Comparison of ENCODE assay signal across 8 cellular contexts in the genomic region with DNA sequence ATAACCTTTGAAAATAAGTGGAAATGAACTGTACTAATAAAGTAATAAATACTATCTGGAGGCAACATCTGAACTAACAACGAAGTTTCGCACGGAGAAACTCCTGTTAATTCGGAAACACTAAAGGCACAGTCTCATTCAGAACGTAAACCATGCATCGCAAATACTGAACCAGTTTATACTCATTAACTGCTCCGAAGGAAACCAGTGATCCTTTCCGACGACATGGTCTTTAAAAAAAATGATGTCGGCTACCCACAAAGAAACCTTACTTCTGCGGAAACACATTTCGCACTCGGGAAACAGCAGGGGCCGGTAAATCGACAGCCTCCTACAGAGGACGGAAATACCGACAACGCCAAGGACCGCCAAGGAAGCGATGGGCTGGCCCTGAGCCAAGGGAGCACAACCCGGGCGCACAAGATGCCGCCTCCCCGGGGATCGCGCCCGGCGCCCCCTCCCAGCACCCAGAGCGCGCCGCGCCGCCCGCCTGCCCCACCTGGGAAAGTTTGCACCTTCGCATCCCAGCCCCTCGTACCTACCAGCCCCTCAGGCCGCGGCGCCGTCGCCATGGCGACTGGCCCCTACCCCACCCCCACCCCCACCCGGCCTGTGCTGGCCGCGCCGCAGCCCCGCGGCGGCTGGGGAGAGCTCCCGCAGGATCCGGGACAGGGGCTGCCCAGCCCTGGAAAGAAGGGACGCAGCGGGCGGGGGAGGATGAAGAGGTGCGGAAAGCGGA. TPM values are rescaled to one million over a fixed set of nuclear protein-coding genes. Genes with fewer than 3 reads are reported as not detected.
A peak's percentile ranks its signal among the peaks of the same experiment; 100 is the strongest.
DNase-seq lines count a peak whose midpoint lies in the region; TF ChIP-seq lines count a peak whose summit lies in the region.

No MANE protein-coding gene starts in this region.

- H3K4me3 Mint-ChIP-seq in activated naive CD4-positive, alpha-beta T cell treated with anti-CD3 and anti-CD28 coated beads, Interleukin-2, amount 10 ng/mL, durations not matched to agents 7 days and 5 days = peak overlapping the region; percentile 76
- peak overlapping the region; percentile 90 for H3K4me3 Mint-ChIP-seq in glutamatergic neuron (ENCODE audit: unreplicated experiment)

- TF ChIP-seq EP300 in ovary (IDR thresholded peaks at IDR 0.05) = no peak

- peak overlapping the region; percentile 95 for H3K9ac ChIP-seq in Loucy (ENCODE audit: low read depth, low read length, poor library complexity, severe bottlenecking)

- no peak for TF ChIP-seq CTCF in Loucy (conservative IDR thresholded peaks at IDR 0.05; ENCODE audit: low read length)
- no peak for TF ChIP-seq CTCF in glutamatergic neuron (IDR thresholded peaks at IDR 0.05; ENCODE audit: partially characterized antibody, unreplicated experiment)
- TF ChIP-seq CTCF in ovary (IDR thresholded peaks at IDR 0.05) = no peak

- H3K9me2 ChIP-seq in Loucy (replicated peaks; ENCODE audit: low read depth, low read length) = no peaks in the 10 kb centered on the region

- in situ Hi-C loops in HAP-1 (cut with MboI; ENCODE audit: low sequenced_read_pairs) = no loop called here

- no peaks in the 10 kb centered on the region for H3K9me3 ChIP-seq in HAP-1
- H3K9me3 ChIP-seq in Loucy (ENCODE audit: insufficient read depth, low read depth, low read length) = no peaks in the 10 kb centered on the region
- no peaks in the 10 kb centered on the region for H3K9me3 ChIP-seq in ovary
- H3K9me3 ChIP-seq in thymus (ENCODE audit: control insufficient read depth) = no peaks in the 10 kb centered on the region

- peak overlapping the region; percentile 92 for H3K27ac Mint-ChIP-seq in activated naive CD4-positive, alpha-beta T cell treated with anti-CD3 and anti-CD28 coated beads, Interleukin-2, amount 10 ng/mL, durations not matched to agents 7 days and 5 days
- H3K27ac Mint-ChIP-seq in glutamatergic neuron (ENCODE audit: unreplicated experiment) = peak overlapping the region; percentile 90

- peaks cover 45% of the 10 kb centered on the region for H3K4me1 Mint-ChIP-seq in activated naive CD4-positive, alpha-beta T cell treated with anti-CD3 and anti-CD28 coated beads, Interleukin-2, amount 10 ng/mL, durations not matched to agents 7 days and 5 days
- H3K4me1 Mint-ChIP-seq in glutamatergic neuron (ENCODE audit: low read depth, unreplicated experiment) = peaks cover 10% of the 10 kb centered on the region

- peaks cover 20% of the 10 kb centered on the region for H3K27me3 Mint-ChIP-seq in activated naive CD4-positive, alpha-beta T cell treated with anti-CD3 and anti-CD28 coated beads, Interleukin-2, amount 10 ng/mL, durations not matched to agents 7 days and 5 days
- peaks cover 10% of the 10 kb centered on the region for H3K27me3 Mint-ChIP-seq in glutamatergic neuron (ENCODE audit: unreplicated experiment)

- H3K27ac ChIP-seq in ovary (peak overlapping the region; percentile 93 to 96), thymus (ENCODE audit: low read depth) (peak overlapping the region; percentile 92)

- peaks cover 44% of the 10 kb centered on the region for H4K20me1 ChIP-seq in Loucy (ENCODE audit: insufficient read depth, low read length, poor library complexity, severe bottlenecking)

- peak overlapping the region; percentile 93 for H2AFZ ChIP-seq in Loucy (ENCODE audit: low read length)

- no peaks in the 10 kb centered on the region for H3K9me3 Mint-ChIP-seq in activated naive CD4-positive, alpha-beta T cell treated with anti-CD3 and anti-CD28 coated beads, Interleukin-2, amount 10 ng/mL, durations not matched to agents 7 days and 5 days
- H3K9me3 Mint-ChIP-seq in glutamatergic neuron (ENCODE audit: unreplicated experiment) = peaks cover 9% of the 10 kb centered on the region

- peaks cover 21% of the 10 kb centered on the region for H3K4me1 ChIP-seq in HAP-1
- H3K4me1 ChIP-seq in Loucy (ENCODE audit: insufficient read depth, low read length, poor library complexity, severe bottlenecking) = peaks cover 42% of the 10 kb centered on the region
- H3K4me1 ChIP-seq in ovary (ENCODE audit: insufficient read depth) = peaks cover 6% of the 10 kb centered on the region
- peaks cover 6% of the 10 kb centered on the region for H3K4me1 ChIP-seq in thymus (ENCODE audit: control insufficient read depth, insufficient read depth, low read length)

- intact Hi-C loops in ovary (cut with DNase I) = no loop called here

- H3K36me3 Mint-ChIP-seq in activated naive CD4-positive, alpha-beta T cell treated with anti-CD3 and anti-CD28 coated beads, Interleukin-2, amount 10 ng/mL, durations not matched to agents 7 days and 5 days = peaks cover 26% of the 10 kb centered on the region
- peaks cover 5% of the 10 kb centered on the region for H3K36me3 Mint-ChIP-seq in glutamatergic neuron (ENCODE audit: unreplicated experiment)

- peaks cover 46% of the 10 kb centered on the region for H3K79me2 ChIP-seq in Loucy (ENCODE audit: insufficient read depth, low read length)

- no peak for TF ChIP-seq POLR2A in ovary (IDR thresholded peaks at IDR 0.05)

- CTCF ChIA-PET in activated naive CD4-positive, alpha-beta T cell treated with anti-CD3 and anti-CD28 coated beads, Interleukin-2, amount 10 ng/mL, durations not matched to agents 7 days and 5 days (lab: Charles Lee) = interaction anchor here (0.6 kb wide), 1 partner anchor 10 kb away, joined by 3 read pairs; no protein-coding TSS in a partner anchor

- 0 to 1% (median 0%) methylated on average over 43 to 56 of the region's 56 CpGs for WGBS in ovary, 3 donors
- WGBS in thymus = under 1% methylated on average over 56 of the region's 56 CpGs

- H3K36me3 ChIP-seq in HAP-1 (replicated peaks) = no peaks in the 10 kb centered on the region; the same call in 1 of the 2 replicates
- H3K36me3 ChIP-seq in Loucy (ENCODE audit: insufficient read depth, low read length) = no peaks in the 10 kb centered on the region
- no peaks in the 10 kb centered on the region for H3K36me3 ChIP-seq in ovary
- no peaks in the 10 kb centered on the region for H3K36me3 ChIP-seq in thymus (ENCODE audit: control insufficient read depth, insufficient read depth)

- DNase-seq in EL = peak; percentile 85
- peak; percentile 41 to 88 for DNase-seq in HAP-1 (ENCODE audit: low spot score in 2 of 2)
- DNase-seq in SK-N-DZ (ENCODE audit: low spot score) = peak; percentile 71
- DNase-seq in activated naive CD4-positive, alpha-beta T cell treated with anti-CD3 and anti-CD28 coated beads, Interleukin-2, amount 10 ng/mL, durations not matched to agents 7 days and 5 days = peak; percentile 82
- peak; percentile 74 for DNase-seq in glutamatergic neuron
- peak; percentile 72 to 87 (median 82) for DNase-seq in ovary

- peak overlapping the region; percentile 95 for H3K4me2 ChIP-seq in Loucy (ENCODE audit: low read depth, low read length, poor library complexity, severe bottlenecking)

- H3K27me3 ChIP-seq in HAP-1 (ENCODE audit: low read depth) (no peaks in the 10 kb centered on the region), Loucy (ENCODE audit: insufficient read depth, low read length, poor library complexity, severe bottlenecking) (no peaks in the 10 kb centered on the region), ovary (no peaks in the 10 kb centered on the region), thymus (ENCODE audit: control insufficient read depth, insufficient read depth) (no peaks in the 10 kb centered on the region)

- H3F3A ChIP-seq in Loucy (ENCODE audit: low read depth) = 0 out of 2 replicates have a peak, but pooled peaks cover 4% of the 10 kb centered on the region

- H3K4me3 ChIP-seq in HAP-1 (peak overlapping the region; percentile 91), Loucy (ENCODE audit: low read length, poor library complexity, severe bottlenecking) (peak overlapping the region; percentile 78), ovary (peak overlapping the region; percentile 95), thymus (ENCODE audit: low read length) (peak overlapping the region; percentile 73)

RNA-seq across cellular contexts. Expression of a gene that starts 0.7 kb away (rescaled TPM):
- polyA plus RNA-seq in SK-N-DZ (2014; cell fraction: cytosol; rRNA removed) = 36.2 and 49.8 TPM in 2 replicates
- 46.4 and 53.5 TPM in 2 replicates for polyA plus RNA-seq in SK-N-DZ (2014; cell fraction: nucleus; rRNA removed)
- total RNA-seq in glutamatergic neuron (ENCODE audit: unreplicated experiment) (49.0 TPM), ovary (10 to 100 TPM; 50.3 to 77.1 (median 60.0) TPM)
- polyA plus RNA-seq in ovary (10 to 100 TPM; 22.9 to 56.1 TPM), thymus (31.6 TPM)

RNA-seq across cellular contexts. Expression of a gene that starts 37.6 kb away (rescaled TPM):
- polyA plus RNA-seq in SK-N-DZ (2014; cell fraction: cytosol; rRNA removed) = 149 and 241 TPM in 2 replicates
- polyA plus RNA-seq in SK-N-DZ (2014; cell fraction: nucleus; rRNA removed) = 103 and 339 TPM in 2 replicates
- total RNA-seq in glutamatergic neuron (ENCODE audit: unreplicated experiment) (840 TPM), ovary (1,000 to 10,000 TPM in 5 of 7 donors, 100 to 1,000 TPM in 2; 686 to 2,915 (median 2,215) TPM)
- polyA plus RNA-seq in ovary (1,000 to 10,000 TPM; 3,355 to 4,164 TPM), thymus (3,080 TPM)

RNA-seq across cellular contexts. Expression of a gene that starts 41.7 kb away (rescaled TPM):
- 23.7 and 23.9 TPM in 2 replicates for polyA plus RNA-seq in SK-N-DZ (2014; cell fraction: cytosol; rRNA removed)
- 9.2 and 12.9 TPM in 2 replicates for polyA plus RNA-seq in SK-N-DZ (2014; cell fraction: nucleus; rRNA removed)
- total RNA-seq in glutamatergic neuron (ENCODE audit: unreplicated experiment) (11.7 TPM), ovary (10 to 100 TPM; 15.7 to 26.0 (median 19.6) TPM)
- polyA plus RNA-seq in ovary (10 to 100 TPM; 10.6 to 11.6 TPM), thymus (13.4 TPM)

RNA-seq across cellular contexts. Expression of a gene that starts 43.7 kb away (rescaled TPM):
- not detected in 2 replicates for polyA plus RNA-seq in SK-N-DZ (2014; cell fraction: cytosol; rRNA removed)
- 0.27 TPM in 1 of 2 replicates, not detected in the other for polyA plus RNA-seq in SK-N-DZ (2014; cell fraction: nucleus; rRNA removed)
- total RNA-seq in glutamatergic neuron (ENCODE audit: unreplicated experiment) (not detected), ovary (1 to 10 TPM; 2.0 to 6.3 (median 5.2) TPM)
- polyA plus RNA-seq in ovary (1 to 10 TPM; 3.3 to 9.4 TPM), thymus (2.6 TPM)

Comparison
In these comparisons a context has a peak if more than half of its experiments do, and no peak if none do; other contexts are left out.
1. Peak in every context shown above with its lines: DNase-seq, H3K4me3 ChIP-seq and H3K27ac ChIP-seq.